Comparison of ENCODE assay signal across 22 cellular contexts in the genomic region with DNA sequence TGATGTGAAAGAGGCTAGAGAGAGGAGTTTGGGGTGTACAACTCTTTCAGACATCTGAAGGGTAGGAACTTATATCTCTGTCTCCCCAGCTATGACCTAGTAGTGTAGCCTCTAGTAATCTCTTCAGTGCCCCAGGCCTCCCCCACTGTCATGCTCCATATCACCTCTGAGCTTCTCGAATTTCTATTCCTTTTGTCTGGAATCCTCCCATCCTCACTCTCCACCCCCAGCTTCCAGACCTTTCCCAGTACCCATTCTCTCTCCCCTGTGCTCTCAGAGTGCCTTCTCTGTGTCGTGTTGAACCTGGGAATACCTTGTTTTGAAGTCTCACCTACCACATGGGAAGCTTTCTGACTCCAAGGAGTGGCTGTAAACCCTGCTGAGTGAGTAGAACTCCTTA. TPM values are rescaled to one million over a fixed set of nuclear protein-coding genes. Genes with fewer than 3 reads are reported as not detected.
"Had no signal": no experiment of that assay in that cellular context is flagged by ENCODE, and none has a peak within 500 bp of the region (broad histone marks: within the 10 kb centered on the region; RNA-seq: fewer than 3 reads in every experiment).

No MANE protein-coding gene starts in this region.

- H3K36me3 ChIP-seq: esophagus squamous epithelium, gastroesophageal sphincter, neutrophil, right atrium auricular region, sigmoid colon, stomach, thoracic aorta, transverse colon had no signal

- H3K27me3 ChIP-seq: gastroesophageal sphincter, right atrium auricular region, sigmoid colon had no signal

- H3K27ac ChIP-seq: dorsolateral prefrontal cortex, esophagus squamous epithelium, gastroesophageal sphincter, neutrophil, right atrium auricular region, skin epidermis, stomach, thoracic aorta, transverse colon had no signal

- FAIRE-seq: kidney had no signal

- DNase-seq: cortex of kidney; dorsolateral prefrontal cortex; effector memory CD4-positive, alpha-beta T cell; esophagus squamous epithelium; foreskin fibroblast; glutamatergic neuron; kidney; left cardiac atrium; mammary epithelial cell; nephron progenitor cell; posterior cingulate gyrus; sigmoid colon; stimulated activated naive CD4-positive, alpha-beta T cell; stomach; substantia nigra; transverse colon had no signal

- H3K9me3 ChIP-seq: esophagus squamous epithelium, gastroesophageal sphincter, neutrophil, right atrium auricular region, sigmoid colon, stomach, thoracic aorta, transverse colon had no signal

- H3K4me3 ChIP-seq: dorsolateral prefrontal cortex, esophagus squamous epithelium, gastroesophageal sphincter, right atrium auricular region, sigmoid colon, skin epidermis, stomach, thoracic aorta, transverse colon had no signal

RNA-seq across cellular contexts. Expression of a gene that starts 3.6 kb away (rescaled TPM):
- total RNA-seq: mammary epithelial cell, myocyte had no signal
